Comparison of ENCODE assay signal across 10 cellular contexts in the genomic region with DNA sequence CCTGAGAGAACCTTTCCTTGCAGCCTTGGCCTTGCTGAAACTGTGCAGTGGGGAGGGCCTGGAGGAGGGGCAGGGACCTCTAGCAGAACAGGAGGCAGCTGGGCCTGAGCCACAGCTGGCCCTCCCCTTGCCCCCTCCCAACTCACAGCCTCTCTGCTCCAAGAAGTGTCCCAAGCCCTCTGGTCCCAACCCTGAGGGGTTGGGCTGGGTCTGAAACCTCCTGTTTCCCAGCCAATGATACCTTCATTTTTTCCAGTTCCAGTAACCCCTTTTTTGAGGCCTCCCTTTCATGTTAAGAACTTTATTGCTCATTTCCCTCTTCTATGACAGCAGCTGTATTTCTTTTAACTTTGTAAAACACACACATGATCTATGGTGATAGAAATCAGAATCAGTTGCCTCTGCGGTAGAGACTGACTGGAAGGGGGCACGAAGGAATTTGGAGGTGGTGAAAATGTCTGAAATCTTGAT. TPM values are rescaled to one million over a fixed set of nuclear protein-coding genes. Genes with fewer than 3 reads are reported as not detected.
DNase-seq lines count a peak whose midpoint lies in the region; ATAC-seq, FAIRE-seq and TF ChIP-seq lines count a peak whose summit lies in the region.
"Had no signal": no experiment of that assay in that cellular context is flagged by ENCODE, and none has a peak within 500 bp of the region (broad histone marks: within the 10 kb centered on the region; RNA-seq: fewer than 3 reads in every experiment).

No MANE protein-coding gene starts in this region.

- peaks cover 48% of the 10 kb centered on the region for H3K4me1 Mint-ChIP-seq in activated B cell treated with CpG ODN at 0.5 μM for 24 hours
- peaks cover 41 to 46% of the 10 kb centered on the region in 2 donors for H3K4me1 Mint-ChIP-seq in stimulated activated naive B cell treated with anti-CD40 and anti-IgM and Interleukin-4, amounts not matched to agents 10 μg/mL and 1 μg/mL and 100 μg/mL, for 72 hours

- CTCF ChIA-PET in activated B cell treated with CpG ODN at 0.5 μM for 24 hours (lab: Charles Lee): interaction anchor here (0.7 to 1.5 kb wide), 4 partner anchors 14 to 135 kb away, joined by 3 to 7 read pairs (median 4); a partner anchor contains a TSS

- no peak overlapping the region for H3K4me3 ChIP-seq in H7 (ENCODE audit: insufficient read depth, low read depth, low read length)

- ATAC-seq in activated B cell treated with CpG ODN at 0.5 μM for 24 hours (ENCODE audit: low read depth) (no peak), left ventricle myocardium superior (peak; percentile 23), HG02571 (IDR thresholded peaks at IDR 0.05; ENCODE audit: unreplicated experiment) (no peak)
- ATAC-seq in stimulated activated naive B cell treated with anti-CD40 and anti-IgM and Interleukin-4, amounts not matched to agents 10 μg/mL and 1 μg/mL and 100 μg/mL, for 72 hours (replicated peaks): peak; percentile 15 to 20

- POLR2A ChIA-PET in activated B cell treated with CpG ODN at 0.5 μM for 24 hours (lab: Charles Lee): interaction anchor here (0.6 to 4.7 kb wide), 6 partner anchors 8 to 199 kb away, joined by 3 to 31 read pairs (median 4); no protein-coding TSS in a partner anchor

- H3K27ac Mint-ChIP-seq in activated B cell treated with CpG ODN at 0.5 μM for 24 hours: peak overlapping the region; percentile 89
- peak overlapping the region; percentile 87 for H3K27ac Mint-ChIP-seq in stimulated activated naive B cell treated with anti-CD40 and anti-IgM and Interleukin-4, amounts not matched to agents 10 μg/mL and 1 μg/mL and 100 μg/mL, for 72 hours

- DNase-seq in H7: peak; percentile 69
- no peak for DNase-seq in activated B cell treated with CpG ODN at 0.5 μM for 24 hours
- DNase-seq in left ventricle myocardium superior: peak; percentile 49
- DNase-seq in stimulated activated naive B cell treated with anti-CD40 and anti-IgM and Interleukin-4, amounts not matched to agents 10 μg/mL and 1 μg/mL and 100 μg/mL, for 72 hours: no peak
- no peak for DNase-seq in medulla oblongata (ENCODE audit: extremely low spot score)
- DNase-seq in urothelium cell line (ENCODE audit: low spot score): no peak
- no peak for DNase-seq in NCI-H82 treated with DMSO at 0.1 percent for 48 hours (lab: John Stamatoyannopoulos, UW; ENCODE audit: unreplicated experiment)
- DNase-seq: NCI-H2029 treated with DMSO at 0.1 percent for 48 hours had no signal

- H3K36me3 Mint-ChIP-seq in activated B cell treated with CpG ODN at 0.5 μM for 24 hours (ENCODE audit: low read depth): no peaks in the 10 kb centered on the region
- H3K36me3 Mint-ChIP-seq in stimulated activated naive B cell treated with anti-CD40 and anti-IgM and Interleukin-4, amounts not matched to agents 10 μg/mL and 1 μg/mL and 100 μg/mL, for 72 hours: no peaks in the 10 kb centered on the region

- TF ChIP-seq CTCF in activated B cell treated with CpG ODN at 0.5 μM for 24 hours (IDR thresholded peaks at IDR 0.05): no peak

- FAIRE-seq in urothelium cell line (lab: Jason Lieb, UNC): no peak

- H3K4me3 Mint-ChIP-seq in activated B cell treated with CpG ODN at 0.5 μM for 24 hours: peak overlapping the region; percentile 75
- H3K4me3 Mint-ChIP-seq in stimulated activated naive B cell treated with anti-CD40 and anti-IgM and Interleukin-4, amounts not matched to agents 10 μg/mL and 1 μg/mL and 100 μg/mL, for 72 hours: peak overlapping the region; percentile 33 to 81

- H3K27me3 ChIP-seq in H7 (ENCODE audit: control insufficient read depth, insufficient read depth, low read length): no peaks in the 10 kb centered on the region

- H3K9me3 Mint-ChIP-seq in activated B cell treated with CpG ODN at 0.5 μM for 24 hours: no peaks in the 10 kb centered on the region
- no peaks in the 10 kb centered on the region for H3K9me3 Mint-ChIP-seq in stimulated activated naive B cell treated with anti-CD40 and anti-IgM and Interleukin-4, amounts not matched to agents 10 μg/mL and 1 μg/mL and 100 μg/mL, for 72 hours

- intact Hi-C loops in activated B cell treated with CpG ODN at 0.5 μM for 24 hours (cut with micrococcal nuclease) (loop anchor here (1.0 to 2.0 kb wide), 2 partner anchors 12 to 30 kb away; a partner anchor contains a TSS), left ventricle myocardium superior (cut with micrococcal nuclease) (no loop called here)

- H3K36me3 ChIP-seq in H7 (replicated peaks; ENCODE audit: control insufficient read depth, insufficient read depth, low read length): no peaks in the 10 kb centered on the region

- H3K27me3 Mint-ChIP-seq in activated B cell treated with CpG ODN at 0.5 μM for 24 hours: no peaks in the 10 kb centered on the region
- no peaks in the 10 kb centered on the region for H3K27me3 Mint-ChIP-seq in stimulated activated naive B cell treated with anti-CD40 and anti-IgM and Interleukin-4, amounts not matched to agents 10 μg/mL and 1 μg/mL and 100 μg/mL, for 72 hours

RNA-seq across cellular contexts. Expression of a gene that starts 17.9 kb away (rescaled TPM):
- total RNA-seq in H7 (2014; rRNA removed; shearing (Covaris generic)): 0.94 and 3.0 TPM in 2 replicates
- total RNA-seq in activated B cell treated with CpG ODN at 0.5 μM for 24 hours (0.89 and 1.1 TPM in 2 replicates), left ventricle myocardium superior (not detected)

RNA-seq across cellular contexts. Expression of a gene that starts 30.2 kb away (rescaled TPM):
- total RNA-seq in H7 (2014; rRNA removed; shearing (Covaris generic)): 13.2 and 15.0 TPM in 2 replicates
- total RNA-seq in activated B cell treated with CpG ODN at 0.5 μM for 24 hours: 17.1 TPM in 2 replicates
- 82.8 TPM for total RNA-seq in left ventricle myocardium superior

RNA-seq across cellular contexts. Expression of a gene that starts 57.5 kb away (rescaled TPM):
- 4.2 and 10.8 TPM in 2 replicates for total RNA-seq in H7 (2014; rRNA removed; shearing (Covaris generic))
- total RNA-seq in activated B cell treated with CpG ODN at 0.5 μM for 24 hours: not detected in 2 replicates
- not detected for total RNA-seq in left ventricle myocardium superior
- total RNA-seq: myocyte had no signal

Comparison
In these comparisons a context has a peak if more than half of its experiments do, and no peak if none do; other contexts are left out.
1. DNase-seq: peak in H7 (single experiment) and left ventricle myocardium superior (single experiment); none in activated B cell treated with CpG ODN at 0.5 μM for 24 hours (single experiment), stimulated activated naive B cell treated with anti-CD40 and anti-IgM and Interleukin-4, amounts not matched to agents 10 μg/mL and 1 μg/mL and 100 μg/mL, for 72 hours (single experiment), medulla oblongata (single experiment), urothelium cell line (single experiment) and NCI-H82 treated with DMSO at 0.1 percent for 48 hours (single experiment).
2. ATAC-seq: peak in left ventricle myocardium superior (single experiment) and stimulated activated naive B cell treated with anti-CD40 and anti-IgM and Interleukin-4, amounts not matched to agents 10 μg/mL and 1 μg/mL and 100 μg/mL, for 72 hours (2 of 2); none in activated B cell treated with CpG ODN at 0.5 μM for 24 hours (single experiment) and HG02571 (single experiment).